1 cellular context compared by ENCODE assay signal in the genomic region with DNA sequence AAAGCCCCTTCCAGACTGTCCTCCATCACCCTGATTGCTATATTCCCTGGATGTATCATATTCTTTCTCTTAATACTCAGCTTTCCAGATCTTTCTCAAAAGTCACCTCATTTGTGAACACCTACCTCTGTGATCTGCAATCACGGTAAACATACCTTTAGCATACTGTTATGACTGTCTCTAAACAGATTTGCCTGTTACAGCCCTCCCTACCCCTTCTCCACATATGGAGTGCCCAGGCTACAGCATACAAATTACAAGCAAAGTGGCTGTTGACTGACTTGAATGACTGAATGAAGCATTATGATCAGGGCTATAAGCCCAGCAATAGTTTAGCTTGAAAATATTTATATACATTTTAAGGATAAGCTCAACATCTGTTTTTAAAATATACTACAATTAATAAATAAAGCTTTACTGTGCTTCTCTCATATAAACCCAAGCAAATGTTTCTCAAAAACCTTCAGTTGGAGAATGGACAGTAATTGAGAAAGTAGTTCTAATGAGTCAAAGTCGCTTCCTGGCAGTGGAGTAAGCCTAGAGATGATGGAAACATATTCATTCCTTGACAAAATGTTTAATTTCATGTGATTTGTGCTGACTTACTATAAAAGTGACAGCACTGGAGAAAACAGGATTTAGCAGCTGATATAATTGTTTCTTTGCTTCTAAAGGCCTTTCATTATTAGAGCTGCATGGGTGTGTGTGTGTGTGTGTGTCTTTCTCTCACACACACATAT.
TF ChIP-seq lines count a peak whose summit lies in the region.

No MANE protein-coding gene starts in this region.

TF ChIP-seq in GM23338, 12 proteins besides CTCF, POLR2A, EP300 and RAD21 (continued from another document):
- TF ChIP-seq, protein P1, sequence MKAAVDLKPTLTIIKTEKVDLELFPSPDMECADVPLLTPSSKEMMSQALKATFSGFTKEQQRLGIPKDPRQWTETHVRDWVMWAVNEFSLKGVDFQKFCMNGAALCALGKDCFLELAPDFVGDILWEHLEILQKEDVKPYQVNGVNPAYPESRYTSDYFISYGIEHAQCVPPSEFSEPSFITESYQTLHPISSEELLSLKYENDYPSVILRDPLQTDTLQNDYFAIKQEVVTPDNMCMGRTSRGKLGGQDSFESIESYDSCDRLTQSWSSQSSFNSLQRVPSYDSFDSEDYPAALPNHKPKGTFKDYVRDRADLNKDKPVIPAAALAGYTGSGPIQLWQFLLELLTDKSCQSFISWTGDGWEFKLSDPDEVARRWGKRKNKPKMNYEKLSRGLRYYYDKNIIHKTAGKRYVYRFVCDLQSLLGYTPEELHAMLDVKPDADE (IDR thresholded peaks at IDR 0.05): no peak
- no peak for TF ChIP-seq NANOG (IDR thresholded peaks at IDR 0.05; ENCODE audit: borderline replicate concordance)
- no peak for TF ChIP-seq JUNB (IDR thresholded peaks at IDR 0.05; ENCODE audit: unreplicated experiment)
- TF ChIP-seq ZNF114 (CRISPR knock-in tag; IDR thresholded peaks at IDR 0.05): no peak
- TF ChIP-seq, protein P2, sequence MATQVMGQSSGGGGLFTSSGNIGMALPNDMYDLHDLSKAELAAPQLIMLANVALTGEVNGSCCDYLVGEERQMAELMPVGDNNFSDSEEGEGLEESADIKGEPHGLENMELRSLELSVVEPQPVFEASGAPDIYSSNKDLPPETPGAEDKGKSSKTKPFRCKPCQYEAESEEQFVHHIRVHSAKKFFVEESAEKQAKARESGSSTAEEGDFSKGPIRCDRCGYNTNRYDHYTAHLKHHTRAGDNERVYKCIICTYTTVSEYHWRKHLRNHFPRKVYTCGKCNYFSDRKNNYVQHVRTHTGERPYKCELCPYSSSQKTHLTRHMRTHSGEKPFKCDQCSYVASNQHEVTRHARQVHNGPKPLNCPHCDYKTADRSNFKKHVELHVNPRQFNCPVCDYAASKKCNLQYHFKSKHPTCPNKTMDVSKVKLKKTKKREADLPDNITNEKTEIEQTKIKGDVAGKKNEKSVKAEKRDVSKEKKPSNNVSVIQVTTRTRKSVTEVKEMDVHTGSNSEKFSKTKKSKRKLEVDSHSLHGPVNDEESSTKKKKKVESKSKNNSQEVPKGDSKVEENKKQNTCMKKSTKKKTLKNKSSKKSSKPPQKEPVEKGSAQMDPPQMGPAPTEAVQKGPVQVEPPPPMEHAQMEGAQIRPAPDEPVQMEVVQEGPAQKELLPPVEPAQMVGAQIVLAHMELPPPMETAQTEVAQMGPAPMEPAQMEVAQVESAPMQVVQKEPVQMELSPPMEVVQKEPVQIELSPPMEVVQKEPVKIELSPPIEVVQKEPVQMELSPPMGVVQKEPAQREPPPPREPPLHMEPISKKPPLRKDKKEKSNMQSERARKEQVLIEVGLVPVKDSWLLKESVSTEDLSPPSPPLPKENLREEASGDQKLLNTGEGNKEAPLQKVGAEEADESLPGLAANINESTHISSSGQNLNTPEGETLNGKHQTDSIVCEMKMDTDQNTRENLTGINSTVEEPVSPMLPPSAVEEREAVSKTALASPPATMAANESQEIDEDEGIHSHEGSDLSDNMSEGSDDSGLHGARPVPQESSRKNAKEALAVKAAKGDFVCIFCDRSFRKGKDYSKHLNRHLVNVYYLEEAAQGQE (IDR thresholded peaks at IDR 0.05; ENCODE audit: unreplicated experiment): no peak
- no peak for TF ChIP-seq EZH2phosphoT487 (IDR thresholded peaks at IDR 0.05; ENCODE audit: unreplicated experiment)
- no peak for TF ChIP-seq ZNF331 (CRISPR knock-in tag; IDR thresholded peaks at IDR 0.05; ENCODE audit: low read depth)
- TF ChIP-seq, protein P3, sequence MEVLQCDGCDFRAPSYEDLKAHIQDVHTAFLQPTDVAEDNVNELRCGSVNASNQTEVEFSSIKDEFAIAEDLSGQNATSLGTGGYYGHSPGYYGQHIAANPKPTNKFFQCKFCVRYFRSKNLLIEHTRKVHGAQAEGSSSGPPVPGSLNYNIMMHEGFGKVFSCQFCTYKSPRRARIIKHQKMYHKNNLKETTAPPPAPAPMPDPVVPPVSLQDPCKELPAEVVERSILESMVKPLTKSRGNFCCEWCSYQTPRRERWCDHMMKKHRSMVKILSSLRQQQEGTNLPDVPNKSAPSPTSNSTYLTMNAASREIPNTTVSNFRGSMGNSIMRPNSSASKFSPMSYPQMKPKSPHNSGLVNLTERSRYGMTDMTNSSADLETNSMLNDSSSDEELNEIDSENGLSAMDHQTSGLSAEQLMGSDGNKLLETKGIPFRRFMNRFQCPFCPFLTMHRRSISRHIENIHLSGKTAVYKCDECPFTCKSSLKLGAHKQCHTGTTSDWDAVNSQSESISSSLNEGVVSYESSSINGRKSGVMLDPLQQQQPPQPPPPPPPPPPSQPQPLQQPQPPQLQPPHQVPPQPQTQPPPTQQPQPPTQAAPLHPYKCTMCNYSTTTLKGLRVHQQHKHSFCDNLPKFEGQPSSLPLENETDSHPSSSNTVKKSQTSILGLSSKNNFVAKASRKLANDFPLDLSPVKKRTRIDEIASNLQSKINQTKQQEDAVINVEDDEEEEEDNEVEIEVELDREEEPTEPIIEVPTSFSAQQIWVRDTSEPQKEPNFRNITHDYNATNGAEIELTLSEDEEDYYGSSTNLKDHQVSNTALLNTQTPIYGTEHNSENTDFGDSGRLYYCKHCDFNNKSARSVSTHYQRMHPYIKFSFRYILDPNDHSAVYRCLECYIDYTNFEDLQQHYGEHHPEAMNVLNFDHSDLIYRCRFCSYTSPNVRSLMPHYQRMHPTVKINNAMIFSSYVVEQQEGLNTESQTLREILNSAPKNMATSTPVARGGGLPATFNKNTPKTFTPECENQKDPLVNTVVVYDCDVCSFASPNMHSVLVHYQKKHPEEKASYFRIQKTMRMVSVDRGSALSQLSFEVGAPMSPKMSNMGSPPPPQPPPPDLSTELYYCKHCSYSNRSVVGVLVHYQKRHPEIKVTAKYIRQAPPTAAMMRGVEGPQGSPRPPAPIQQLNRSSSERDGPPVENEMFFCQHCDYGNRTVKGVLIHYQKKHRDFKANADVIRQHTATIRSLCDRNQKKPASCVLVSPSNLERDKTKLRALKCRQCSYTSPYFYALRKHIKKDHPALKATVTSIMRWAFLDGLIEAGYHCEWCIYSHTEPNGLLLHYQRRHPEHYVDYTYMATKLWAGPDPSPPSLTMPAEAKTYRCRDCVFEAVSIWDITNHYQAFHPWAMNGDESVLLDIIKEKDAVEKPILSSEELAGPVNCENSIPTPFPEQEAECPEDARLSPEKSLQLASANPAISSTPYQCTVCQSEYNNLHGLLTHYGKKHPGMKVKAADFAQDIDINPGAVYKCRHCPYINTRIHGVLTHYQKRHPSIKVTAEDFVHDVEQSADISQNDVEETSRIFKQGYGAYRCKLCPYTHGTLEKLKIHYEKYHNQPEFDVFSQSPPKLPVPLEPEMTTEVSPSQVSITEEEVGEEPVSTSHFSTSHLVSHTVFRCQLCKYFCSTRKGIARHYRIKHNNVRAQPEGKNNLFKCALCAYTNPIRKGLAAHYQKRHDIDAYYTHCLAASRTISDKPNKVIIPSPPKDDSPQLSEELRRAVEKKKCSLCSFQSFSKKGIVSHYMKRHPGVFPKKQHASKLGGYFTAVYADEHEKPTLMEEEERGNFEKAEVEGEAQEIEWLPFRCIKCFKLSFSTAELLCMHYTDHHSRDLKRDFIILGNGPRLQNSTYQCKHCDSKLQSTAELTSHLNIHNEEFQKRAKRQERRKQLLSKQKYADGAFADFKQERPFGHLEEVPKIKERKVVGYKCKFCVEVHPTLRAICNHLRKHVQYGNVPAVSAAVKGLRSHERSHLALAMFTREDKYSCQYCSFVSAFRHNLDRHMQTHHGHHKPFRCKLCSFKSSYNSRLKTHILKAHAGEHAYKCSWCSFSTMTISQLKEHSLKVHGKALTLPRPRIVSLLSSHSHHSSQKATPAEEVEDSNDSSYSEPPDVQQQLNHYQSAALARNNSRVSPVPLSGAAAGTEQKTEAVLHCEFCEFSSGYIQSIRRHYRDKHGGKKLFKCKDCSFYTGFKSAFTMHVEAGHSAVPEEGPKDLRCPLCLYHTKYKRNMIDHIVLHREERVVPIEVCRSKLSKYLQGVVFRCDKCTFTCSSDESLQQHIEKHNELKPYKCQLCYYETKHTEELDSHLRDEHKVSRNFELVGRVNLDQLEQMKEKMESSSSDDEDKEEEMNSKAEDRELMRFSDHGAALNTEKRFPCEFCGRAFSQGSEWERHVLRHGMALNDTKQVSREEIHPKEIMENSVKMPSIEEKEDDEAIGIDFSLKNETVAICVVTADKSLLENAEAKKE (CRISPR knock-in tag; IDR thresholded peaks at IDR 0.05): no peak
